ENCODE assay signal across 1 cellular context in the genomic region with DNA sequence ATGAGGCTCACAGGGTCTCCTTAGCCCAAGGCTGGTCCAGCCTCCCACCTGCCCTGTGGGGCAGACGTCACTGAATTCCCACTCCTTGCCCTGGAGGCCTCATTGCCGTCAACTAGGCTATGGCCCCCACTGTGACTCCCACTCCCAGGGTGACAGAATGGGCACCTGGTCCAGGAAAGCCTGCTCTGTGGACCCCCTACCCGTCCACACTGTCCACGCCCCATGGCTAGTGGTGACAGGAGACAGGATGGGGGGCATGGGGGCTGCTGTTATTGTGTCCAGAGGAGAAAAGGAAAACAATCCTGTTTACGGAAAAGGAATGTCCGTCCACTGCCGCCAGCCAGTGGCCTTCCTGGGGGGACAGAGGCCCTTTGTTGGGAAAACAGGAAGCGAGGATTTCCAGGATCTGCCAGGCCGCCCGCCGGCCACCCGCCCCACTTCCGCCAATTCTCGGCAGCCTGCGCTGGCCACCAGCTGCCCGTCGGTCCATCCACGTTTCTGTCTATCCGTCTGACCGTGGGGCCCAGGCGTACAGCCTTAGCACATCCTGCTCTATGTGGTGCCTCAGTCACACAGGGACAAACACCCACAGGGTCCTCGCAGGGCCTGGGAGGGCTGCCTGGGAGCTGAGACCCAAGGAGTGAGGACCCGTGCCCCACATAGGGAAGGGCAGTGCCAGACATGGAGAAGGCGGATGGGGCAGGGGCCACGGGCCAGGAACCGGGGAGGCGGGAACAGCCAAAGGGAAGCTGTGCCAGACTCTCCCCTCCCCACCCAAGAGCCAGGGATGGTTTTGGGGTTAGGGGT.
TF ChIP-seq lines count a peak whose summit lies in the region.

No MANE protein-coding gene starts in this region.

TF ChIP-seq in SK-N-SH treated with all-trans-retinoic acid at 6 μM for 48 hours, 23 proteins besides CTCF, POLR2A, EP300 and RAD21 (continued from another document):
- TF ChIP-seq, protein P1, sequence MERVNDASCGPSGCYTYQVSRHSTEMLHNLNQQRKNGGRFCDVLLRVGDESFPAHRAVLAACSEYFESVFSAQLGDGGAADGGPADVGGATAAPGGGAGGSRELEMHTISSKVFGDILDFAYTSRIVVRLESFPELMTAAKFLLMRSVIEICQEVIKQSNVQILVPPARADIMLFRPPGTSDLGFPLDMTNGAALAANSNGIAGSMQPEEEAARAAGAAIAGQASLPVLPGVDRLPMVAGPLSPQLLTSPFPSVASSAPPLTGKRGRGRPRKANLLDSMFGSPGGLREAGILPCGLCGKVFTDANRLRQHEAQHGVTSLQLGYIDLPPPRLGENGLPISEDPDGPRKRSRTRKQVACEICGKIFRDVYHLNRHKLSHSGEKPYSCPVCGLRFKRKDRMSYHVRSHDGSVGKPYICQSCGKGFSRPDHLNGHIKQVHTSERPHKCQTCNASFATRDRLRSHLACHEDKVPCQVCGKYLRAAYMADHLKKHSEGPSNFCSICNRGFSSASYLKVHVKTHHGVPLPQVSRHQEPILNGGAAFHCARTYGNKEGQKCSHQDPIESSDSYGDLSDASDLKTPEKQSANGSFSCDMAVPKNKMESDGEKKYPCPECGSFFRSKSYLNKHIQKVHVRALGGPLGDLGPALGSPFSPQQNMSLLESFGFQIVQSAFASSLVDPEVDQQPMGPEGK (CRISPR knock-in tag; IDR thresholded peaks at IDR 0.05; ENCODE audit: borderline replicate concordance) = no peak
